In the genomic region with DNA sequence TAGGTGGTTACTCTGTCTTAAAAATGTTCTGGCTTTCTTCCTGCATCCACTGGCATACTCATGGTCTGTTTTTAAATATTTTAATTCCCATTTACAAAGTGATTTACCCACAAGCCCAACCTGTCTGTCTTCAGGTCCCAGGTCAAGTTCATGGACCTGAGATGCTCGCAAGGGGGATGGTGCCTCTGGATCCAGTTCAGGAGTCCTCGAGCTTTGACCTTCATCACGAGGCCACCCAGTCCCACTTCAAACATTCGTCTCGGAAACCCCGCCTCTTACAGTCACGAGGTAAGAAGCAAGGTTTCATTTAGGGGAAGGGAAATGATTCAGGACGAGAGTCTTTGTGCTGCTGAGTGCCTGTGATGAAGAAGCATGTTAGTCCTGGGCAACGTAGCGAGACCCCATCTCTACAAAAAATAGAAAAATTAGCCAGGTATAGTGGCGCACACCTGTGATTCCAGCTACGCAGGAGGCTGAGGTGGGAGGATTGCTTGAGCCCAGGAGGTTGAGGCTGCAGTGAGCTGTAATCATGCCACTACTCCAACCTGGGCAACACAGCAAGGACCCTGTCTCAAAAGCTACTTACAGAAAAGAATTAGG, we compare ENCODE assay signal across 1 cellular context.
A peak's percentile ranks its signal among the peaks of the same experiment; 100 is the strongest.
TF ChIP-seq lines count a peak whose summit lies in the region.

No MANE protein-coding gene starts in this region.

TF ChIP-seq in HepG2, 621 proteins besides CTCF, POLR2A, EP300 and RAD21 (continued from another document and continues in another):
- TF ChIP-seq ZNF124 (CRISPR knock-in tag; IDR thresholded peaks at IDR 0.05) (no peak), ZNF17 (CRISPR knock-in tag; IDR thresholded peaks at IDR 0.05) (no peak), REPIN1 (CRISPR knock-in tag; IDR thresholded peaks at IDR 0.05; ENCODE audit: borderline replicate concordance, low read depth) (peak; percentile 77; the same call in 1 of the 2 replicates), ZNF432 (CRISPR knock-in tag; IDR thresholded peaks at IDR 0.05; ENCODE audit: borderline replicate concordance) (no peak), HNF4A (CRISPR knock-in tag; IDR thresholded peaks at IDR 0.05) (peak; percentile 95), ZNF556 (CRISPR knock-in tag; IDR thresholded peaks at IDR 0.05; ENCODE audit: borderline replicate concordance) (no peak), MBNL3 (CRISPR knock-in tag; conservative IDR thresholded peaks at IDR 0.05) (no peak), ZBTB42 (CRISPR knock-in tag; IDR thresholded peaks at IDR 0.05) (no peak), RFX5 (IDR thresholded peaks at IDR 0.05; ENCODE audit: low read depth, low read length) (no peak), KDM2A (CRISPR knock-in tag; IDR thresholded peaks at IDR 0.05; ENCODE audit: borderline replicate concordance, low read depth) (no peak; the same call in 1 of the 2 replicates), TEAD2 (CRISPR knock-in tag; IDR thresholded peaks at IDR 0.05) (no peak), CBX1 (IDR thresholded peaks at IDR 0.05; ENCODE audit: low read depth) (no peak), ZFX (CRISPR knock-in tag; IDR thresholded peaks at IDR 0.05; ENCODE audit: low read depth) (no peak), SETDB1 (CRISPR knock-in tag; IDR thresholded peaks at IDR 0.05; ENCODE audit: borderline replicate concordance) (no peak), HNRNPH1 (optimal IDR thresholded peaks at IDR 0.05; ENCODE audit: low read depth, low read length) (no peak), HOXA3 (CRISPR knock-in tag; IDR thresholded peaks at IDR 0.05) (peak; percentile 41; the same call in 1 of the 2 replicates), REL (CRISPR knock-in tag; conservative IDR thresholded peaks at IDR 0.05) (no peak), IKZF4 (CRISPR knock-in tag; IDR thresholded peaks at IDR 0.05; ENCODE audit: borderline replicate concordance, low read depth, not compliant biosample characterization) (no peak), RCOR2 (CRISPR knock-in tag; IDR thresholded peaks at IDR 0.05) (peak; percentile 66; the same call in 1 of the 2 replicates), ARNT2 (CRISPR knock-in tag; IDR thresholded peaks at IDR 0.05; ENCODE audit: low read depth) (no peak), HCFC1 (IDR thresholded peaks at IDR 0.05; ENCODE audit: low read depth, low read length) (no peak), LCORL (IDR thresholded peaks at IDR 0.05) (no peak), LCORL (CRISPR knock-in tag; IDR thresholded peaks at IDR 0.05) (no peak), NCOA2 (CRISPR knock-in tag; IDR thresholded peaks at IDR 0.05) (peak; percentile 83; the same call in 1 of the 2 replicates), ZNF75D (CRISPR knock-in tag; IDR thresholded peaks at IDR 0.05; ENCODE audit: borderline replicate concordance) (no peak), KLF16 (CRISPR knock-in tag; IDR thresholded peaks at IDR 0.05) (0 out of 4 replicates have a peak, but pooled peaks of 1 of the 2 experiments have one; percentile 55), BHLHE40 (IDR thresholded peaks at IDR 0.05; ENCODE audit: low read length) (peak; percentile 74), KDM3A (CRISPR knock-in tag; IDR thresholded peaks at IDR 0.05; ENCODE audit: low read depth) (0 out of 2 replicates have a peak, but pooled peaks have one; percentile 21), ZNF337 (CRISPR knock-in tag; IDR thresholded peaks at IDR 0.05; ENCODE audit: borderline replicate concordance, low read depth) (no peak)
- TF ChIP-seq, protein P1, sequence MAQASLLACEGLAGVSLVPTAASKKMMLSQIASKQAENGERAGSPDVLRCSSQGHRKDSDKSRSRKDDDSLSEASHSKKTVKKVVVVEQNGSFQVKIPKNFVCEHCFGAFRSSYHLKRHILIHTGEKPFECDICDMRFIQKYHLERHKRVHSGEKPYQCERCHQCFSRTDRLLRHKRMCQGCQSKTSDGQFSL (CRISPR knock-in tag; IDR thresholded peaks at IDR 0.05): no peak
- TF ChIP-seq, protein P2, sequence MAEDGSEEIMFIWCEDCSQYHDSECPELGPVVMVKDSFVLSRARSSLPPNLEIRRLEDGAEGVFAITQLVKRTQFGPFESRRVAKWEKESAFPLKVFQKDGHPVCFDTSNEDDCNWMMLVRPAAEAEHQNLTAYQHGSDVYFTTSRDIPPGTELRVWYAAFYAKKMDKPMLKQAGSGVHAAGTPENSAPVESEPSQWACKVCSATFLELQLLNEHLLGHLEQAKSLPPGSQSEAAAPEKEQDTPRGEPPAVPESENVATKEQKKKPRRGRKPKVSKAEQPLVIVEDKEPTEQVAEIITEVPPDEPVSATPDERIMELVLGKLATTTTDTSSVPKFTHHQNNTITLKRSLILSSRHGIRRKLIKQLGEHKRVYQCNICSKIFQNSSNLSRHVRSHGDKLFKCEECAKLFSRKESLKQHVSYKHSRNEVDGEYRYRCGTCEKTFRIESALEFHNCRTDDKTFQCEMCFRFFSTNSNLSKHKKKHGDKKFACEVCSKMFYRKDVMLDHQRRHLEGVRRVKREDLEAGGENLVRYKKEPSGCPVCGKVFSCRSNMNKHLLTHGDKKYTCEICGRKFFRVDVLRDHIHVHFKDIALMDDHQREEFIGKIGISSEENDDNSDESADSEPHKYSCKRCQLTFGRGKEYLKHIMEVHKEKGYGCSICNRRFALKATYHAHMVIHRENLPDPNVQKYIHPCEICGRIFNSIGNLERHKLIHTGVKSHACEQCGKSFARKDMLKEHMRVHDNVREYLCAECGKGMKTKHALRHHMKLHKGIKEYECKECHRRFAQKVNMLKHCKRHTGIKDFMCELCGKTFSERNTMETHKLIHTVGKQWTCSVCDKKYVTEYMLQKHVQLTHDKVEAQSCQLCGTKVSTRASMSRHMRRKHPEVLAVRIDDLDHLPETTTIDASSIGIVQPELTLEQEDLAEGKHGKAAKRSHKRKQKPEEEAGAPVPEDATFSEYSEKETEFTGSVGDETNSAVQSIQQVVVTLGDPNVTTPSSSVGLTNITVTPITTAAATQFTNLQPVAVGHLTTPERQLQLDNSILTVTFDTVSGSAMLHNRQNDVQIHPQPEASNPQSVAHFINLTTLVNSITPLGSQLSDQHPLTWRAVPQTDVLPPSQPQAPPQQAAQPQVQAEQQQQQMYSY (CRISPR knock-in tag; IDR thresholded peaks at IDR 0.05): no peak
- TF ChIP-seq, protein P3, sequence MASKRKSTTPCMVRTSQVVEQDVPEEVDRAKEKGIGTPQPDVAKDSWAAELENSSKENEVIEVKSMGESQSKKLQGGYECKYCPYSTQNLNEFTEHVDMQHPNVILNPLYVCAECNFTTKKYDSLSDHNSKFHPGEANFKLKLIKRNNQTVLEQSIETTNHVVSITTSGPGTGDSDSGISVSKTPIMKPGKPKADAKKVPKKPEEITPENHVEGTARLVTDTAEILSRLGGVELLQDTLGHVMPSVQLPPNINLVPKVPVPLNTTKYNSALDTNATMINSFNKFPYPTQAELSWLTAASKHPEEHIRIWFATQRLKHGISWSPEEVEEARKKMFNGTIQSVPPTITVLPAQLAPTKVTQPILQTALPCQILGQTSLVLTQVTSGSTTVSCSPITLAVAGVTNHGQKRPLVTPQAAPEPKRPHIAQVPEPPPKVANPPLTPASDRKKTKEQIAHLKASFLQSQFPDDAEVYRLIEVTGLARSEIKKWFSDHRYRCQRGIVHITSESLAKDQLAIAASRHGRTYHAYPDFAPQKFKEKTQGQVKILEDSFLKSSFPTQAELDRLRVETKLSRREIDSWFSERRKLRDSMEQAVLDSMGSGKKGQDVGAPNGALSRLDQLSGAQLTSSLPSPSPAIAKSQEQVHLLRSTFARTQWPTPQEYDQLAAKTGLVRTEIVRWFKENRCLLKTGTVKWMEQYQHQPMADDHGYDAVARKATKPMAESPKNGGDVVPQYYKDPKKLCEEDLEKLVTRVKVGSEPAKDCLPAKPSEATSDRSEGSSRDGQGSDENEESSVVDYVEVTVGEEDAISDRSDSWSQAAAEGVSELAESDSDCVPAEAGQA (IDR thresholded peaks at IDR 0.05; ENCODE audit: low read depth): no peak
- TF ChIP-seq, protein P3 (CRISPR knock-in tag; IDR thresholded peaks at IDR 0.05; ENCODE audit: borderline replicate concordance): no peak
- TF ChIP-seq, protein P4, sequence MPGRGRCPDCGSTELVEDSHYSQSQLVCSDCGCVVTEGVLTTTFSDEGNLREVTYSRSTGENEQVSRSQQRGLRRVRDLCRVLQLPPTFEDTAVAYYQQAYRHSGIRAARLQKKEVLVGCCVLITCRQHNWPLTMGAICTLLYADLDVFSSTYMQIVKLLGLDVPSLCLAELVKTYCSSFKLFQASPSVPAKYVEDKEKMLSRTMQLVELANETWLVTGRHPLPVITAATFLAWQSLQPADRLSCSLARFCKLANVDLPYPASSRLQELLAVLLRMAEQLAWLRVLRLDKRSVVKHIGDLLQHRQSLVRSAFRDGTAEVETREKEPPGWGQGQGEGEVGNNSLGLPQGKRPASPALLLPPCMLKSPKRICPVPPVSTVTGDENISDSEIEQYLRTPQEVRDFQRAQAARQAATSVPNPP (CRISPR knock-in tag; IDR thresholded peaks at IDR 0.05): peak; percentile 68; the same call in 1 of the 2 replicates
- TF ChIP-seq, protein P5, sequence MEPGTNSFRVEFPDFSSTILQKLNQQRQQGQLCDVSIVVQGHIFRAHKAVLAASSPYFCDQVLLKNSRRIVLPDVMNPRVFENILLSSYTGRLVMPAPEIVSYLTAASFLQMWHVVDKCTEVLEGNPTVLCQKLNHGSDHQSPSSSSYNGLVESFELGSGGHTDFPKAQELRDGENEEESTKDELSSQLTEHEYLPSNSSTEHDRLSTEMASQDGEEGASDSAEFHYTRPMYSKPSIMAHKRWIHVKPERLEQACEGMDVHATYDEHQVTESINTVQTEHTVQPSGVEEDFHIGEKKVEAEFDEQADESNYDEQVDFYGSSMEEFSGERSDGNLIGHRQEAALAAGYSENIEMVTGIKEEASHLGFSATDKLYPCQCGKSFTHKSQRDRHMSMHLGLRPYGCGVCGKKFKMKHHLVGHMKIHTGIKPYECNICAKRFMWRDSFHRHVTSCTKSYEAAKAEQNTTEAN (CRISPR knock-in tag; conservative IDR thresholded peaks at IDR 0.05): no peak
- TF ChIP-seq, protein P6, sequence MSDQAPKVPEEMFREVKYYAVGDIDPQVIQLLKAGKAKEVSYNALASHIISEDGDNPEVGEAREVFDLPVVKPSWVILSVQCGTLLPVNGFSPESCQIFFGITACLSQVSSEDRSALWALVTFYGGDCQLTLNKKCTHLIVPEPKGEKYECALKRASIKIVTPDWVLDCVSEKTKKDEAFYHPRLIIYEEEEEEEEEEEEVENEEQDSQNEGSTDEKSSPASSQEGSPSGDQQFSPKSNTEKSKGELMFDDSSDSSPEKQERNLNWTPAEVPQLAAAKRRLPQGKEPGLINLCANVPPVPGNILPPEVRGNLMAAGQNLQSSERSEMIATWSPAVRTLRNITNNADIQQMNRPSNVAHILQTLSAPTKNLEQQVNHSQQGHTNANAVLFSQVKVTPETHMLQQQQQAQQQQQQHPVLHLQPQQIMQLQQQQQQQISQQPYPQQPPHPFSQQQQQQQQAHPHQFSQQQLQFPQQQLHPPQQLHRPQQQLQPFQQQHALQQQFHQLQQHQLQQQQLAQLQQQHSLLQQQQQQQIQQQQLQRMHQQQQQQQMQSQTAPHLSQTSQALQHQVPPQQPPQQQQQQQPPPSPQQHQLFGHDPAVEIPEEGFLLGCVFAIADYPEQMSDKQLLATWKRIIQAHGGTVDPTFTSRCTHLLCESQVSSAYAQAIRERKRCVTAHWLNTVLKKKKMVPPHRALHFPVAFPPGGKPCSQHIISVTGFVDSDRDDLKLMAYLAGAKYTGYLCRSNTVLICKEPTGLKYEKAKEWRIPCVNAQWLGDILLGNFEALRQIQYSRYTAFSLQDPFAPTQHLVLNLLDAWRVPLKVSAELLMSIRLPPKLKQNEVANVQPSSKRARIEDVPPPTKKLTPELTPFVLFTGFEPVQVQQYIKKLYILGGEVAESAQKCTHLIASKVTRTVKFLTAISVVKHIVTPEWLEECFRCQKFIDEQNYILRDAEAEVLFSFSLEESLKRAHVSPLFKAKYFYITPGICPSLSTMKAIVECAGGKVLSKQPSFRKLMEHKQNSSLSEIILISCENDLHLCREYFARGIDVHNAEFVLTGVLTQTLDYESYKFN (CRISPR knock-in tag; conservative IDR thresholded peaks at IDR 0.05): peak; percentile 82
- TF ChIP-seq, protein P7, sequence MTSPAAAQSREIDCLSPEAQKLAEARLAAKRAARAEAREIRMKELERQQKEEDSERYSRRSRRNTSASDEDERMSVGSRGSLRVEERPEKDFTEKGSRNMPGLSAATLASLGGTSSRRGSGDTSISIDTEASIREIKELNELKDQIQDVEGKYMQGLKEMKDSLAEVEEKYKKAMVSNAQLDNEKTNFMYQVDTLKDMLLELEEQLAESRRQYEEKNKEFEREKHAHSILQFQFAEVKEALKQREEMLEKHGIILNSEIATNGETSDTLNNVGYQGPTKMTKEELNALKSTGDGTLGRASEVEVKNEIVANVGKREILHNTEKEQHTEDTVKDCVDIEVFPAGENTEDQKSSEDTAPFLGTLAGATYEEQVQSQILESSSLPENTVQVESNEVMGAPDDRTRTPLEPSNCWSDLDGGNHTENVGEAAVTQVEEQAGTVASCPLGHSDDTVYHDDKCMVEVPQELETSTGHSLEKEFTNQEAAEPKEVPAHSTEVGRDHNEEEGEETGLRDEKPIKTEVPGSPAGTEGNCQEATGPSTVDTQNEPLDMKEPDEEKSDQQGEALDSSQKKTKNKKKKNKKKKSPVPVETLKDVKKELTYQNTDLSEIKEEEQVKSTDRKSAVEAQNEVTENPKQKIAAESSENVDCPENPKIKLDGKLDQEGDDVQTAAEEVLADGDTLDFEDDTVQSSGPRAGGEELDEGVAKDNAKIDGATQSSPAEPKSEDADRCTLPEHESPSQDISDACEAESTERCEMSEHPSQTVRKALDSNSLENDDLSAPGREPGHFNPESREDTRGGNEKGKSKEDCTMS (CRISPR knock-in tag; conservative IDR thresholded peaks at IDR 0.05): no peak
- TF ChIP-seq, protein P8, sequence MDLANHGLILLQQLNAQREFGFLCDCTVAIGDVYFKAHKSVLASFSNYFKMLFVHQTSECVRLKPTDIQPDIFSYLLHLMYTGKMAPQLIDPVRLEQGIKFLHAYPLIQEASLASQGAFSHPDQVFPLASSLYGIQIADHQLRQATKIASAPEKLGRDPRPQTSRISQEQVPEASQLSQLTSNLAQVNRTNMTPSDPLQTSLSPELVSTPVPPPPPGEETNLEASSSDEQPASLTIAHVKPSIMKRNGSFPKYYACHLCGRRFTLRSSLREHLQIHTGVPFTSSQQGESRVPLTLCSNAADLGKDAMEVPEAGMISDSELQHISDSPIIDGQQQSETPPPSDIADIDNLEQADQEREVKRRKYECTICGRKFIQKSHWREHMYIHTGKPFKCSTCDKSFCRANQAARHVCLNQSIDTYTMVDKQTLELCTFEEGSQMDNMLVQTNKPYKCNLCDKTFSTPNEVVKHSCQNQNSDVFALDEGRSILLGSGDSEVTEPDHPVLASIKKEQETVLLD (CRISPR knock-in tag; IDR thresholded peaks at IDR 0.05; ENCODE audit: low read depth): no peak
